Comparison of ENCODE assay signal across 19 cellular contexts in genomic region chr9:90783964-90784363, GRCh38. TPM values are rescaled to one million over a fixed set of nuclear protein-coding genes. Genes with fewer than 3 reads are reported as not detected.
A peak's percentile ranks its signal among the peaks of the same experiment; 100 is the strongest.
DNase-seq lines count a peak whose midpoint lies in the region; ATAC-seq, FAIRE-seq and TF ChIP-seq lines count a peak whose summit lies in the region.
"Had no signal": no experiment of that assay in that cellular context is flagged by ENCODE, and none has a peak within 500 bp of the region (broad histone marks: within the 10 kb centered on the region; RNA-seq: fewer than 3 reads in every experiment).

No MANE protein-coding gene starts in this region.

- H3K4me3 ChIP-seq in A549: no peak overlapping the region
- no peak overlapping the region for H3K4me3 ChIP-seq in Loucy (ENCODE audit: low read length, poor library complexity, severe bottlenecking)
- H3K4me3 ChIP-seq in neutrophil (ENCODE audit: low read depth in 1 of 2, low read length in 1 of 2): peak overlapping the region in 1 of 2 experiments; percentile 17
- H3K4me3 ChIP-seq in stomach: no peak overlapping the region
- H3K4me3 ChIP-seq: BLaER1 treated with 17β-estradiol and CSF1 and Interleukin-3, amounts not matched to agents 10 nM and 100 nM; K562 had no signal

- DNase-seq in A549 (ENCODE audit: low read depth in 1 of 2, low spot score in 1 of 2) (no peak), WTC11 (ENCODE audit: low spot score) (no peak), GM12892 (ENCODE audit: insufficient read length) (no peak), stomach (no peak), GM19240 (ENCODE audit: insufficient read length, low spot score) (no peak)
- no peak for DNase-seq in stimulated activated naive CD8-positive, alpha-beta T cell treated with anti-CD3 and anti-CD28 coated beads, Interleukin-15, Interleukin-2, amounts not matched to agents 100 U/mL and 50 U/mL, for 24 hours
- DNase-seq: 8988T; CD8-positive, alpha-beta T cell; DMS79 treated with DMSO at 0.1 percent for 48 hours; GF-D8; HFFc6; IMR-90 had no signal

- peaks cover 46% of the 10 kb centered on the region for H3K4me1 Mint-ChIP-seq in WTC11

- no peak for FAIRE-seq in A549 (lab: Jason Lieb, UNC)
- no peak for FAIRE-seq in GM12892 (lab: Jason Lieb, UNC)
- FAIRE-seq: H54, K562 had no signal

- H3K9me2 ChIP-seq in Loucy (replicated peaks; ENCODE audit: low read depth, low read length): no peaks in the 10 kb centered on the region

- H3K36me3 Mint-ChIP-seq in WTC11: no peaks in the 10 kb centered on the region
- H3K36me3 Mint-ChIP-seq: CD8-positive, alpha-beta T cell had no signal

- peak overlapping the region; percentile 98 for H3K27ac Mint-ChIP-seq in WTC11
- H3K27ac Mint-ChIP-seq: CD8-positive, alpha-beta T cell; HFFc6 had no signal

- H3K4me3 Mint-ChIP-seq in WTC11: peak overlapping the region; percentile 28; the same call in 1 of the 2 replicates
- H3K4me3 Mint-ChIP-seq: B cell; CD8-positive, alpha-beta T cell; HFFc6 had no signal

- CTCF ChIA-PET in A549 (lab: Yijun Ruan, JAX): interaction anchor here (1.0 to 2.6 kb wide), 2 partner anchors 10 to 131 kb away, joined by 3 to 7 read pairs; no protein-coding TSS in a partner anchor
- CTCF ChIA-PET in WTC11 (lab: Charles Lee): interaction anchor here (1.0 kb wide), 2 partner anchors 10 to 465 kb away, joined by 3 to 5 read pairs; no protein-coding TSS in a partner anchor

- no peaks in the 10 kb centered on the region for H3K79me2 ChIP-seq in Loucy (ENCODE audit: insufficient read depth, low read length)

- WGBS in A549 (ENCODE audit: missing lambda C conversion rate): 61% methylated on average over 8 of the region's 8 CpGs
- 57 to 71% (median 70%) methylated on average over 8 of the region's 8 CpGs for WGBS in stomach, 5 donors

- H3K4me2 ChIP-seq in A549 (no peak overlapping the region), Loucy (ENCODE audit: low read depth, low read length, poor library complexity, severe bottlenecking) (peak overlapping the region; percentile 5)
- H3K4me2 ChIP-seq: BLaER1 treated with 17β-estradiol and CSF1 and Interleukin-3, amounts not matched to agents 10 nM and 100 nM had no signal

- H3K4me1 ChIP-seq in A549 (no peaks in the 10 kb centered on the region), Loucy (ENCODE audit: insufficient read depth, low read length, poor library complexity, severe bottlenecking) (peaks cover 12% of the 10 kb centered on the region), neutrophil (ENCODE audit: control insufficient read depth in 1 of 2, insufficient read depth in 1 of 2, low read depth in 1 of 2, low read length in 1 of 2) (peaks cover 42 to 44% of the 10 kb centered on the region in 2 experiments), stomach (peaks cover 0 to 10% (median 0%) of the 10 kb centered on the region in 4 donors)

- ATAC-seq in A549 (no peak), WTC11 (no peak)
- no peak for ATAC-seq in stimulated activated naive CD8-positive, alpha-beta T cell treated with anti-CD3 and anti-CD28 coated beads, Interleukin-15, Interleukin-2, amounts not matched to agents 100 U/mL and 50 U/mL, for 24 hours
- ATAC-seq: CD8-positive, alpha-beta T cell; HCT116; K562 had no signal

- no peaks in the 10 kb centered on the region for H4K20me1 ChIP-seq in Loucy (ENCODE audit: insufficient read depth, low read length, poor library complexity, severe bottlenecking)
- H4K20me1 ChIP-seq: BLaER1 treated with 17β-estradiol and CSF1 and Interleukin-3, amounts not matched to agents 10 nM and 100 nM had no signal

- POLR2A ChIA-PET in A549 (lab: Yijun Ruan, JAX): no interaction called here
- POLR2A ChIA-PET in WTC11 (lab: Charles Lee): no interaction called here

- H2AFZ ChIP-seq in Loucy (ENCODE audit: low read length): peak overlapping the region; percentile 56; the same call in 1 of the 2 replicates

- H3K27me3 ChIP-seq in Loucy (ENCODE audit: insufficient read depth, low read length, poor library complexity, severe bottlenecking): no peaks in the 10 kb centered on the region
- H3K27me3 ChIP-seq in neutrophil: no peaks in the 10 kb centered on the region
- H3K27me3 ChIP-seq in stomach: peaks cover 0 to 3% (median 0%) of the 10 kb centered on the region in 3 donors
- H3K27me3 ChIP-seq: BLaER1 treated with 17β-estradiol and CSF1 and Interleukin-3, amounts not matched to agents 10 nM and 100 nM had no signal

- no peaks in the 10 kb centered on the region for H3K27me3 Mint-ChIP-seq in WTC11 (ENCODE audit: low read depth)
- H3K27me3 Mint-ChIP-seq: B cell had no signal

- H3K9ac ChIP-seq in Loucy (ENCODE audit: low read depth, low read length, poor library complexity, severe bottlenecking): peak overlapping the region; percentile 23
- H3K9ac ChIP-seq: BLaER1 treated with 17β-estradiol and CSF1 and Interleukin-3, amounts not matched to agents 10 nM and 100 nM had no signal

- H3K9me3 ChIP-seq in A549 (no peaks in the 10 kb centered on the region), Loucy (ENCODE audit: insufficient read depth, low read depth, low read length) (no peaks in the 10 kb centered on the region), neutrophil (no peaks in the 10 kb centered on the region), stomach (no peaks in the 10 kb centered on the region)
- H3K9me3 ChIP-seq: BLaER1 treated with 17β-estradiol and CSF1 and Interleukin-3, amounts not matched to agents 10 nM and 100 nM had no signal

- no peak for TF ChIP-seq RAD21 in A549 (conservative IDR thresholded peaks at IDR 0.05 in 1 of 2, IDR thresholded peaks at IDR 0.05 in 1 of 2)

- no peak for TF ChIP-seq EP300 in A549 (IDR thresholded peaks at IDR 0.05)
- TF ChIP-seq EP300 in stomach (IDR thresholded peaks at IDR 0.05): no peak

- H3K27ac ChIP-seq in A549: no peak overlapping the region
- peak overlapping the region; percentile 85 for H3K27ac ChIP-seq in neutrophil
- no peak overlapping the region for H3K27ac ChIP-seq in stomach
- H3K27ac ChIP-seq: BLaER1 treated with 17β-estradiol and CSF1 and Interleukin-3, amounts not matched to agents 10 nM and 100 nM had no signal

- H3K9me3 Mint-ChIP-seq in WTC11: peaks cover under 1% of the 10 kb centered on the region; the same call in 1 of the 2 replicates
- H3K9me3 Mint-ChIP-seq: CD8-positive, alpha-beta T cell had no signal

- H3K36me3 ChIP-seq in Loucy (ENCODE audit: insufficient read depth, low read length) (no peaks in the 10 kb centered on the region), neutrophil (no peaks in the 10 kb centered on the region), stomach (no peaks in the 10 kb centered on the region)
- H3K36me3 ChIP-seq: BLaER1 treated with 17β-estradiol and CSF1 and Interleukin-3, amounts not matched to agents 10 nM and 100 nM had no signal

- TF ChIP-seq POLR2A in A549 (IDR thresholded peaks at IDR 0.05; ENCODE audit: low read length) (no peak), GM12892 (IDR thresholded peaks at IDR 0.05; ENCODE audit: low read depth, low read length) (no peak), stomach (IDR thresholded peaks at IDR 0.05) (no peak)

- H3F3A ChIP-seq in Loucy (ENCODE audit: low read depth): no peaks in the 10 kb centered on the region

- intact Hi-C loops in stomach (cut with DNase I; ENCODE audit: low total_unique reads): no loop called here

- TF ChIP-seq CTCF in A549 (IDR thresholded peaks at IDR 0.05) (no peak), Loucy (conservative IDR thresholded peaks at IDR 0.05; ENCODE audit: low read length) (no peak), WTC11 (IDR thresholded peaks at IDR 0.05) (no peak), neutrophil (IDR thresholded peaks at IDR 0.05) (no peak), stomach (IDR thresholded peaks at IDR 0.05) (no peak)

TF ChIP-seq in A549, 52 proteins besides CTCF, POLR2A, EP300 and RAD21:
- TF ChIP-seq MAFK (IDR thresholded peaks at IDR 0.05; ENCODE audit: partially characterized antibody) (peak; percentile 4), CBX8 (IDR thresholded peaks at IDR 0.05) (no peak)

TF ChIP-seq in WTC11, 78 proteins besides CTCF, POLR2A, EP300 and RAD21 (continues in another document):
- TF ChIP-seq HMGA2 (CRISPR knock-in tag; IDR thresholded peaks at IDR 0.05) (no peak), ATF6 (CRISPR knock-in tag; IDR thresholded peaks at IDR 0.05) (no peak), CREB1 (CRISPR knock-in tag; IDR thresholded peaks at IDR 0.05) (no peak)

RNA-seq across cellular contexts. Expression of gene SYK, which starts 17.7 kb away (rescaled TPM):
- polyA plus RNA-seq in A549 (2011; rRNA removed) (0.03 and 0.04 TPM in 2 replicates), A549 (2017; fragmentation: RNase III; extraction: RNeasy Plus Mini Kit Qiagen cat#74134 plus additional on column Dnase treatment) (0.01 to 0.03 TPM in 2 of 3 replicates, not detected in the other), stomach (10 to 100 TPM in 2 of 3 donors, 1 to 10 TPM in 1; 7.2 to 16.8 (median 14.0) TPM)
- polyA plus RNA-seq in A549 (2012; cell fraction: cytosol; rRNA removed): not detected in 2 replicates
- polyA plus RNA-seq in A549 (2012; cell fraction: nucleus; rRNA removed): 0.01 TPM in 1 of 2 replicates, not detected in the other
- not detected in 2 replicates for polyA minus RNA-seq in A549 (2011; rRNA and poly(A)+ RNA removed)
- total RNA-seq in WTC11 (2021) (5.8 to 7.4 TPM (median 6.2 TPM) in 3 replicates), stomach (10 to 100 TPM in 4 of 5 donors, 1 to 10 TPM in 1; 2.2 to 34.4 (median 24.2) TPM)
- 28.5 TPM for polyA plus RNA-seq in GM12892 (2012; ENCODE audit: missing spikeins)
- total RNA-seq: HFFc6, IMR-90 had no signal
- polyA plus RNA-seq: IMR-90 had no signal
